Comparison of ENCODE assay signal across 8 cellular contexts in genomic region chr6:42782689-42783176, GRCh38. TPM values are rescaled to one million over a fixed set of nuclear protein-coding genes. Genes with fewer than 3 reads are reported as not detected.
DNase-seq lines count a peak whose midpoint lies in the region; ATAC-seq and TF ChIP-seq lines count a peak whose summit lies in the region.

No MANE protein-coding gene starts in this region.

- POLR2A ChIA-PET in AG04449 (lab: Yijun Ruan, JAX): interaction anchor here (0.7 to 3.4 kb wide), 9 partner anchors 12 to 218 kb away, joined by 3 to 26 read pairs (median 4); partner anchors contain the start of genes RPL7L1 and TBCC

- peak overlapping the region; percentile 76 for H3K4me3 ChIP-seq in AG04449 (ENCODE audit: low read depth, low read length)
- H3K4me3 ChIP-seq in KMS-11 (IDR thresholded peaks at IDR 0.05; ENCODE audit: insufficient read depth, low read depth, low read length): no peak overlapping the region
- H3K4me3 ChIP-seq in fibroblast of pulmonary artery (replicated peaks; ENCODE audit: low read depth, low read length): peak overlapping the region; percentile 92

- H3K79me2 ChIP-seq in KMS-11 (ENCODE audit: insufficient read depth, low read depth): peaks cover 68% of the 10 kb centered on the region

- peak overlapping the region; percentile 100 for H3K9ac ChIP-seq in KMS-11

- H3K9me3 Mint-ChIP-seq in natural killer cell treated with Interleukin-12 subunit alpha and Interleukin-12 subunit beta and Interleukin-15 and Interleukin-18, amount 100 ng/mL, for 72 hours: no peaks in the 10 kb centered on the region

- peak overlapping the region; percentile 93 for H3K4me3 Mint-ChIP-seq in natural killer cell treated with Interleukin-12 subunit alpha and Interleukin-12 subunit beta and Interleukin-15 and Interleukin-18, amount 100 ng/mL, for 72 hours

- H3K36me3 Mint-ChIP-seq in natural killer cell treated with Interleukin-12 subunit alpha and Interleukin-12 subunit beta and Interleukin-15 and Interleukin-18, amount 100 ng/mL, for 72 hours: peaks cover 5% of the 10 kb centered on the region

- no peaks in the 10 kb centered on the region for H3K27me3 ChIP-seq in KMS-11 (ENCODE audit: insufficient read depth, low read depth)

- TF ChIP-seq CTCF in AG04449 (IDR thresholded peaks at IDR 0.05; ENCODE audit: insufficient read depth, low read length, missing control alignments) (no peak), KMS-11 (conservative IDR thresholded peaks at IDR 0.05; ENCODE audit: low read depth, low read length) (no peak), fibroblast of pulmonary artery (IDR thresholded peaks at IDR 0.05; ENCODE audit: low read length, missing control alignments) (no peak)

- H3K4me1 ChIP-seq in KMS-11 (ENCODE audit: low read depth, poor library complexity, severe bottlenecking): peaks cover 49% of the 10 kb centered on the region

- H3K27ac ChIP-seq in KMS-11: peak overlapping the region; percentile 99

- no peaks in the 10 kb centered on the region for H3K27me3 Mint-ChIP-seq in natural killer cell treated with Interleukin-12 subunit alpha and Interleukin-12 subunit beta and Interleukin-15 and Interleukin-18, amount 100 ng/mL, for 72 hours

- H3K4me1 Mint-ChIP-seq in natural killer cell treated with Interleukin-12 subunit alpha and Interleukin-12 subunit beta and Interleukin-15 and Interleukin-18, amount 100 ng/mL, for 72 hours (ENCODE audit: low read depth in 2 of 2): peaks cover 10 to 25% of the 10 kb centered on the region in 2 donors

- H3K4me2 ChIP-seq in KMS-11: peak overlapping the region; percentile 83; the same call in 1 of the 2 replicates

- H3K27ac Mint-ChIP-seq in natural killer cell treated with Interleukin-12 subunit alpha and Interleukin-12 subunit beta and Interleukin-15 and Interleukin-18, amount 100 ng/mL, for 72 hours: peak overlapping the region in 1 of 2 donors; percentile 98

- DNase-seq in AG04449 (ENCODE audit: low read depth, low spot score) (peak; percentile 58), RPMI7951 (ENCODE audit: low read depth) (peak; percentile 93), fibroblast of pulmonary artery (ENCODE audit: low read depth) (peak; percentile 91)
- DNase-seq in activated T-helper 9 cell treated with anti-CD3 and anti-CD28 coated beads, Interleukin-2, amount 50 U/mL, for 16 hours (ENCODE audit: low read depth): peak; percentile 67
- peak; percentile 74 for DNase-seq in natural killer cell treated with Interleukin-12 subunit alpha and Interleukin-12 subunit beta and Interleukin-15 and Interleukin-18, amount 100 ng/mL, for 72 hours (ENCODE audit: low spot score)
- peak; percentile 75 to 94 (median 84) for DNase-seq in stimulated activated naive CD4-positive, alpha-beta T cell (lab: John Stamatoyannopoulos, UW)

- H3K36me3 ChIP-seq in KMS-11 (ENCODE audit: insufficient read depth): no peaks in the 10 kb centered on the region

- CTCF ChIA-PET in AG04449 (lab: Yijun Ruan, JAX): interaction anchor here (1.2 kb wide), 1 partner anchor 121 kb away, joined by 4 read pairs; no protein-coding TSS in a partner anchor

- H4K20me1 ChIP-seq in KMS-11 (ENCODE audit: insufficient read depth): no peaks in the 10 kb centered on the region

- H2AFZ ChIP-seq in KMS-11 (ENCODE audit: low read depth): no peak overlapping the region; the same call in 1 of the 2 replicates

- peak; percentile 28 for ATAC-seq in GM18909 (IDR thresholded peaks at IDR 0.05; ENCODE audit: poor library complexity, unreplicated experiment)
- peak; percentile 70 to 73 for ATAC-seq in natural killer cell treated with Interleukin-12 subunit alpha and Interleukin-12 subunit beta and Interleukin-15 and Interleukin-18, amount 100 ng/mL, for 72 hours

RNA-seq across cellular contexts. Expression of gene BICRAL, which starts 0.9 kb away (rescaled TPM):
- total RNA-seq in RPMI7951 (2014; rRNA removed; shearing (Covaris generic)): 4.2 and 4.4 TPM in 2 replicates
- 10 to 100 TPM; 13.5 to 13.9 TPM for total RNA-seq in natural killer cell treated with Interleukin-12 subunit alpha and Interleukin-12 subunit beta and Interleukin-15 and Interleukin-18, amount 100 ng/mL, for 72 hours

RNA-seq across cellular contexts. Expression of gene TBCC, which starts 36.8 kb away (rescaled TPM):
- total RNA-seq in RPMI7951 (2014; rRNA removed; shearing (Covaris generic)): 47.8 and 63.7 TPM in 2 replicates
- total RNA-seq in natural killer cell treated with Interleukin-12 subunit alpha and Interleukin-12 subunit beta and Interleukin-15 and Interleukin-18, amount 100 ng/mL, for 72 hours: 10 to 100 TPM; 28.8 to 32.6 TPM
